ENCODE assay signal across 15 cellular contexts in the genomic region with DNA sequence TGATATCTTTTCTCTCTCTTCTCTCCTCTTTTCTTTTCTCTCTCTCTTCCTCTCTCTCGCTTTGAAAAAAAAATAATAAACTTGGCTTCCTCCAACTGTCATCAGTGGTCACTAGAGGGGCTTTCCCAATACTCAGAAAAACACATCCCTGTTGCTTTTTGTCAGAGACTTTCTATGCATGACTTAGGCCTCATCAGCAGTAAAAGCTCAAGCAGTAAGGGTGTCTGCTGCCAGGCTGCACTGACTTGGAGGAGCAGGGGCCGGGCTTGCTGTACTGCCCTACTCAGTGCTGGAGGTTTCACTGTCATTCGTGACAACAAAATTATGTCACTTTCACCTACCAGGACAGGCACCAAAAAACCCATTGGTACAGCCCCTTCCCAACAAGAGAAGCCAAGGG.
DNase-seq lines count a peak whose midpoint lies in the region; ATAC-seq and TF ChIP-seq lines count a peak whose summit lies in the region.
"Had no signal": no experiment of that assay in that cellular context is flagged by ENCODE, and none has a peak within 500 bp of the region (broad histone marks: within the 10 kb centered on the region; RNA-seq: fewer than 3 reads in every experiment).

No MANE protein-coding gene starts in this region.

- H3K27ac ChIP-seq in sigmoid colon = no peak overlapping the region
- H3K27ac ChIP-seq: HL-60, right atrium auricular region, tibial artery had no signal

- TF ChIP-seq POLR2A in sigmoid colon (IDR thresholded peaks at IDR 0.05) = no peak

- H3K27me3 Mint-ChIP-seq in Calu3 (ENCODE audit: unreplicated experiment) = no peaks in the 10 kb centered on the region

- CTCF ChIA-PET in Calu3 (lab: Charles Lee) = no interaction called here

- WGBS in sigmoid colon, 2 donors = 83 to 86% methylated on average over 3 of the region's 3 CpGs

- peak overlapping the region; percentile 14 for H3K27ac Mint-ChIP-seq in Calu3 (ENCODE audit: unreplicated experiment)

- H3K36me3 ChIP-seq in sigmoid colon = no peaks in the 10 kb centered on the region
- H3K36me3 ChIP-seq: right atrium auricular region, tibial artery had no signal

- ATAC-seq in GM19025 (IDR thresholded peaks at IDR 0.05; ENCODE audit: low read depth, unreplicated experiment) (peak; percentile 86), HG02623 (IDR thresholded peaks at IDR 0.05; ENCODE audit: unreplicated experiment) (peak; percentile 77), HG03469 (IDR thresholded peaks at IDR 0.05; ENCODE audit: unreplicated experiment) (peak; percentile 81), Right ventricle myocardium superior (ENCODE audit: poor library complexity) (no peak)

- H3K27me3 ChIP-seq in sigmoid colon = no peaks in the 10 kb centered on the region
- H3K27me3 ChIP-seq: right atrium auricular region, tibial artery had no signal

- H3K9me3 ChIP-seq in sigmoid colon = no peaks in the 10 kb centered on the region
- H3K9me3 ChIP-seq: right atrium auricular region, tibial artery had no signal

- no peak overlapping the region for H3K4me3 Mint-ChIP-seq in Calu3 (ENCODE audit: low read depth, unreplicated experiment)

- H3K36me3 Mint-ChIP-seq in Calu3 (ENCODE audit: insufficient read depth, unreplicated experiment) = no peaks in the 10 kb centered on the region

- no peak for TF ChIP-seq EP300 in sigmoid colon (IDR thresholded peaks at IDR 0.05)

- DNase-seq in Calu3 = no peak
- no peak for DNase-seq in sigmoid colon
- DNase-seq in foreskin melanocyte = no peak
- no peak for DNase-seq in T-helper 9 cell
- DNase-seq in Right ventricle myocardium superior = no peak
- DNase-seq: activated CD4-positive, alpha-beta T cell treated with anti-CD3 and anti-CD28 coated beads for 48 hours; activated naive CD4-positive, alpha-beta T cell treated with Interleukin-2 at 50 U/mL for 16 hours; NCI-H446; SHP77; tibial artery had no signal

- H3K4me3 ChIP-seq in sigmoid colon = no peak overlapping the region
- H3K4me3 ChIP-seq: right atrium auricular region, tibial artery had no signal

- H3K4me1 ChIP-seq in sigmoid colon = peaks cover 0 to 12% (median 4%) of the 10 kb centered on the region in 4 donors
- H3K4me1 ChIP-seq: right atrium auricular region, tibial artery had no signal

- peaks cover 21% of the 10 kb centered on the region for H3K4me1 Mint-ChIP-seq in Calu3 (ENCODE audit: low read depth, unreplicated experiment)

- intact Hi-C loops in Calu3 (cut with micrococcal nuclease; ENCODE audit: unreplicated experiment) = loop anchor here (5.0 kb wide), 1 partner anchor 42 kb away; no protein-coding TSS in a partner anchor
- intact Hi-C loops in sigmoid colon (cut with DNase I) = no loop called here
- intact Hi-C loops in Right ventricle myocardium superior (cut with DNase I) = no loop called here

- TF ChIP-seq CTCF in Calu3 (IDR thresholded peaks at IDR 0.05; ENCODE audit: unreplicated experiment) = no peak
- TF ChIP-seq CTCF in sigmoid colon (IDR thresholded peaks at IDR 0.05) = no peak

- no peaks in the 10 kb centered on the region for H3K9me3 Mint-ChIP-seq in Calu3 (ENCODE audit: low read depth, unreplicated experiment)

- no TSS peak for BruUV-seq in Calu3 (replicated peaks; lab: Mats Ljungman, UMichigan)
